ENCODE assay signal across 8 cellular contexts in the genomic region with DNA sequence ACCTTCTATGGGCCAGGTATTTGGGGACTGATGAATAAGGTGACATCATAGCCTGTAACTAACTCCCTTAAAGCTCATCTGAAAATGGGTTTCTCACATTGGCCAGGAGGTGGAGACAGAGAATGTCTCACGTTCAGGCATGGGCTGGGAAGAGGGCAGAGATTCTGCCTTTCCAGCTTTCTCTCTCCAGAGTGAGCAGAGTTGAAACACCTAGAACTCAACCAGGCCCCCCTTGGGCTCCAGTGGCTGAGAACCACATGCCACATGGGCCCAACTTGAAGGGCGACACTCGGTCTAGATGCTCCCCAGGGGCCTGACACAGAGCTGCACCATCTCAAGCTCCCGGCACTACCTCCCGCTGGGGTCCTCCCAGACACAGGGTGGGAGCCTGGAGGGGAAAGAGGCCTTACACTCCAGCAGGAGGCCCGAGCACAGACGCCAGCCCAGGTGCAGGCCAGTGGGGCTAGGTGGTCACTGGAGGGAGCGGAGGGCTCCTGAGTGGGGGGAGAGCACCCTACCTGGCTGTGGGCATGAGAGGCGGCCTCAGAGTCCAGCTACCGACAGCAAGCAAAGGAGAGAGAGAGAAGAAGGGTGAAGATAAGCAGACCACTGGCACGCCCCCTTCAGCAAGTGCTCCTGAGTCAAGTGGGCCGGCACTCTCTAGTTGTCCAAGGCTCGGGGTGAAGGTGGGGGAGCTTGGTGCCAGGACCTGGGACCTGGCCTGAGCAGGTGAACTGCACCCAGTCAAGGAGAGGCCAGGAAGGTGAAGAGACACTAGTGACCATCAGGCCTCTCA. TPM values are rescaled to one million over a fixed set of nuclear protein-coding genes. Genes with fewer than 3 reads are reported as not detected.
DNase-seq lines count a peak whose midpoint lies in the region; ATAC-seq and TF ChIP-seq lines count a peak whose summit lies in the region.

No MANE protein-coding gene starts in this region.

- H3K4me3 Mint-ChIP-seq in activated T-helper 17 cell treated with anti-CD3 and anti-CD28 coated beads, Interleukin-2, amount 50 U/mL, for 72 hours: no peak overlapping the region

- H3K4me1 ChIP-seq in prostate gland (replicated peaks): no peaks in the 10 kb centered on the region

- 74% methylated on average over 12 of the region's 13 CpGs for WGBS in prostate gland

- no peaks in the 10 kb centered on the region for H3K9me3 ChIP-seq in prostate gland

- peak overlapping the region; percentile 82 for H3K27ac Mint-ChIP-seq in activated T-helper 17 cell treated with anti-CD3 and anti-CD28 coated beads, Interleukin-2, amount 50 U/mL, for 72 hours

- H3K36me3 Mint-ChIP-seq in activated T-helper 17 cell treated with anti-CD3 and anti-CD28 coated beads, Interleukin-2, amount 50 U/mL, for 72 hours (ENCODE audit: low read depth): peaks cover 27% of the 10 kb centered on the region

- peaks cover 5% of the 10 kb centered on the region for H3K4me1 Mint-ChIP-seq in activated T-helper 17 cell treated with anti-CD3 and anti-CD28 coated beads, Interleukin-2, amount 50 U/mL, for 72 hours

- no peaks in the 10 kb centered on the region for H3K27me3 ChIP-seq in HL-60 (ENCODE audit: insufficient read depth, poor library complexity, severe bottlenecking)
- no peaks in the 10 kb centered on the region for H3K27me3 ChIP-seq in prostate gland (replicated peaks; ENCODE audit: insufficient read depth)

- DNase-seq in SIG-M5 treated with dmso at 0.1 percent for 504 hours (lab: John Stamatoyannopoulos, UW; ENCODE audit: unreplicated experiment) (peak; percentile 81), SIG-M5 (lab: John Stamatoyannopoulos, UW) (no peak), HL-60 (ENCODE audit: low read depth in 1 of 2, low spot score in 1 of 2) (peak in 1 of 2 experiments; percentile 77), NCI-H526 treated with DMSO at 0.1 percent for 48 hours (lab: John Stamatoyannopoulos, UW) (peak; percentile 53), head of caudate nucleus (peak in 32 of 42 donors; percentile 36 to 84 (median 68)), prostate gland (ENCODE audit: low spot score) (no peak)

- no peak overlapping the region for H3K4me3 ChIP-seq in HL-60 (replicated peaks; ENCODE audit: insufficient read depth, low read length)
- no peak overlapping the region for H3K4me3 ChIP-seq in prostate gland

- no peaks in the 10 kb centered on the region for H3K27me3 Mint-ChIP-seq in activated T-helper 17 cell treated with anti-CD3 and anti-CD28 coated beads, Interleukin-2, amount 50 U/mL, for 72 hours

- intact Hi-C loops in head of caudate nucleus (cut with DNase I): loop anchor here (2.0 kb wide), 1 partner anchor 16 kb away; no protein-coding TSS in a partner anchor
- intact Hi-C loops in prostate gland (cut with DNase I): no loop called here

- ATAC-seq in activated T-helper 17 cell treated with anti-CD3 and anti-CD28 coated beads, Interleukin-2, amount 50 U/mL, for 72 hours (replicated peaks): peak; percentile 94
- ATAC-seq in HG03039 (IDR thresholded peaks at IDR 0.05; ENCODE audit: unreplicated experiment): no peak

- H3K36me3 ChIP-seq in prostate gland: no peaks in the 10 kb centered on the region

- H3K9me3 Mint-ChIP-seq in activated T-helper 17 cell treated with anti-CD3 and anti-CD28 coated beads, Interleukin-2, amount 50 U/mL, for 72 hours: no peaks in the 10 kb centered on the region

- no peak for TF ChIP-seq POLR2A in prostate gland (IDR thresholded peaks at IDR 0.05)

- H3K27ac ChIP-seq in HL-60 (replicated peaks) (peak overlapping the region; percentile 76), prostate gland (no peak overlapping the region)

- TF ChIP-seq CTCF in HL-60 (IDR thresholded peaks at IDR 0.05; ENCODE audit: insufficient read depth, low read length) (peak; percentile 78), prostate gland (IDR thresholded peaks at IDR 0.05) (peak in 3 of 4 experiments; percentile 28 to 70 (median 68))

RNA-seq across cellular contexts. Expression of a gene that starts 55.9 kb away (rescaled TPM):
- 10 to 100 TPM; 90.6 to 95.9 TPM for total RNA-seq in activated T-helper 17 cell treated with anti-CD3 and anti-CD28 coated beads, Interleukin-2, amount 50 U/mL, for 72 hours
- total RNA-seq in prostate gland: 10 to 100 TPM; 34.6 to 80.5 TPM

Comparison
In these comparisons a context has a peak if more than half of its experiments do, and no peak if none do; other contexts are left out.
1. DNase-seq: peak in SIG-M5 treated with dmso at 0.1 percent for 504 hours (single experiment), NCI-H526 treated with DMSO at 0.1 percent for 48 hours (single experiment) and head of caudate nucleus (32 of 42); none in SIG-M5 (single experiment) and prostate gland (single experiment).